Comparison of ENCODE assay signal across 8 cellular contexts in the genomic region with DNA sequence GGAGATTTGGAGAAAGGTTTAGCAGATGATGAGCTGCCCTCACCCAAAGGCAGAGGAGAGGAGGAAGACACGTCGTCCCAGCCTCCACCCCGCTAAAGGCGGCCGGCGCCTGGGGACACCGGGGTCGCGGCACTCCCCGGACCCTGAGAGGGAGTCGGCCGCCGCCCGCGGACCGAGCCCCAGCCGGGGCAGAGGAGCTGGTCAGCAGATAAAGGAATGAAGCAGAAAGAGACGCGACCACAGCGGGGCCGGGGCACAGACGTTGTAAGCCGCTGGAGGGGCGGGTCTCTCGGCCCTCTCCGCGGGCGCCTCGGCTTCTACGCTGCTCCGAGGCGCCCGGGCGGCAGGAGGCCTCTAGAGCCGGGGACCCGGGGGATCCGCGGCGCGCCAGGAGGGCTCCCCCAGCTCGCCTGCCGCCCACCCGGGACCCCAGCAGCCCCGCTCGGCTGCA. TPM values are rescaled to one million over a fixed set of nuclear protein-coding genes. Genes with fewer than 3 reads are reported as not detected.
DNase-seq lines count a peak whose midpoint lies in the region; ATAC-seq and TF ChIP-seq lines count a peak whose summit lies in the region.

No MANE protein-coding gene starts in this region.

- peak; percentile 45 for DNase-seq in activated naive CD4-positive, alpha-beta T cell treated with anti-CD3 and anti-CD28 coated beads for 36 hours
- DNase-seq in Right ventricle myocardium inferior (ENCODE audit: missing footprints), result peak; percentile 76
- DNase-seq in posterior vena cava (ENCODE audit: low spot score), result peak; percentile 85
- DNase-seq in mesenteric fat pad (ENCODE audit: low spot score), result no peak
- no peak for DNase-seq in NCI-H446 (lab: John Stamatoyannopoulos, UW)

- H3K4me3 ChIP-seq in OCI-LY3 (ENCODE audit: low read length), result peak overlapping the region; percentile 99

- peak overlapping the region; percentile 98 for H3K4me3 Mint-ChIP-seq in activated naive CD4-positive, alpha-beta T cell treated with anti-CD3 and anti-CD28 coated beads for 36 hours

- H3K36me3 Mint-ChIP-seq in activated naive CD4-positive, alpha-beta T cell treated with anti-CD3 and anti-CD28 coated beads for 36 hours (ENCODE audit: low read depth), result peaks cover 3% of the 10 kb centered on the region

- H3K4me2 ChIP-seq in OCI-LY3 (ENCODE audit: low read length), result peak overlapping the region; percentile 86

- CTCF ChIA-PET in activated naive CD4-positive, alpha-beta T cell treated with anti-CD3 and anti-CD28 coated beads for 36 hours (lab: Charles Lee), result interaction anchor here (0.8 to 1.3 kb wide), 4 partner anchors 15 to 223 kb away, joined by 3 to 7 read pairs (median 3); no protein-coding TSS in a partner anchor

- ATAC-seq in GM18517 (IDR thresholded peaks at IDR 0.05; ENCODE audit: unreplicated experiment) (peak; percentile 17), HG02798 (IDR thresholded peaks at IDR 0.05; ENCODE audit: poor library complexity, unreplicated experiment) (peak; percentile 31), Right ventricle myocardium inferior (peak; percentile 71)

- no peaks in the 10 kb centered on the region for H3K9me3 ChIP-seq in OCI-LY3 (ENCODE audit: insufficient read depth, low read length)

- TF ChIP-seq CTCF in OCI-LY3 (IDR thresholded peaks at IDR 0.05; ENCODE audit: low read depth, low read length), result no peak

- peaks cover 3% of the 10 kb centered on the region for H3K36me3 ChIP-seq in OCI-LY3 (replicated peaks; ENCODE audit: low read depth, low read length)

- H3K4me1 ChIP-seq in OCI-LY3 (ENCODE audit: low read length), result peaks cover 38% of the 10 kb centered on the region

- H3K27me3 ChIP-seq in OCI-LY3 (ENCODE audit: low read depth, low read length), result no peaks in the 10 kb centered on the region

- H3K4me1 Mint-ChIP-seq in activated naive CD4-positive, alpha-beta T cell treated with anti-CD3 and anti-CD28 coated beads for 36 hours (ENCODE audit: low read depth), result peaks cover 48% of the 10 kb centered on the region

- peaks cover 52% of the 10 kb centered on the region for H3K79me2 ChIP-seq in OCI-LY3 (ENCODE audit: low read length)

- no peaks in the 10 kb centered on the region for H3K27me3 Mint-ChIP-seq in activated naive CD4-positive, alpha-beta T cell treated with anti-CD3 and anti-CD28 coated beads for 36 hours (ENCODE audit: low read depth)

- H3K9ac ChIP-seq in OCI-LY3 (ENCODE audit: low read length), result peak overlapping the region; percentile 99

- no peaks in the 10 kb centered on the region for H3K9me3 Mint-ChIP-seq in activated naive CD4-positive, alpha-beta T cell treated with anti-CD3 and anti-CD28 coated beads for 36 hours

- H3K27ac Mint-ChIP-seq in activated naive CD4-positive, alpha-beta T cell treated with anti-CD3 and anti-CD28 coated beads for 36 hours, result peak overlapping the region; percentile 72

- peak overlapping the region; percentile 91 for H3K27ac ChIP-seq in OCI-LY3 (ENCODE audit: low read length)

- intact Hi-C loops in activated naive CD4-positive, alpha-beta T cell treated with anti-CD3 and anti-CD28 coated beads for 36 hours (cut with micrococcal nuclease), result loop anchor here (1.0 to 10.0 kb wide), 6 partner anchors 27 to 326 kb away; partner anchors contain the start of gene SNX22
- intact Hi-C loops in Right ventricle myocardium inferior (cut with DNase I) (loop anchor here (5.0 kb wide), 3 partner anchors 41 to 71 kb away; no protein-coding TSS in a partner anchor), posterior vena cava (cut with DNase I) (no loop called here)

- peaks cover 27% of the 10 kb centered on the region for H4K20me1 ChIP-seq in OCI-LY3 (ENCODE audit: insufficient read depth, low read length)

- 0 out of 2 replicates have a peak overlapping the region, but pooled peaks have one; percentile 29 for H2AFZ ChIP-seq in OCI-LY3 (ENCODE audit: low read depth, low read length)

RNA-seq across cellular contexts. Expression of gene HERC1, which starts 0.5 kb away (rescaled TPM):
- total RNA-seq in activated naive CD4-positive, alpha-beta T cell treated with anti-CD3 and anti-CD28 coated beads for 36 hours, result 10 to 100 TPM; 64.6 to 68.3 TPM
- total RNA-seq in Right ventricle myocardium inferior (64.8 TPM), posterior vena cava (10 to 100 TPM; 81.3 to 82.3 TPM), mesenteric fat pad (93.7 TPM)

Comparison
In these comparisons a context has a peak if more than half of its experiments do, and no peak if none do; other contexts are left out.
1. ATAC-seq: peak in every context shown above with its lines; median percentile 71 in Right ventricle myocardium inferior; 31 in HG02798; 17 in GM18517.
2. DNase-seq: peak in activated naive CD4-positive, alpha-beta T cell treated with anti-CD3 and anti-CD28 coated beads for 36 hours (single experiment), Right ventricle myocardium inferior (single experiment) and posterior vena cava (single experiment); none in mesenteric fat pad (single experiment) and NCI-H446 (0 of 2).
3. intact Hi-C loops: an anchor here in activated naive CD4-positive, alpha-beta T cell treated with anti-CD3 and anti-CD28 coated beads for 36 hours (1.0 to 10.0 kb wide) and Right ventricle myocardium inferior (5.0 kb wide); none called in posterior vena cava.